ENCODE assay signal across 1 cellular context in the genomic region with DNA sequence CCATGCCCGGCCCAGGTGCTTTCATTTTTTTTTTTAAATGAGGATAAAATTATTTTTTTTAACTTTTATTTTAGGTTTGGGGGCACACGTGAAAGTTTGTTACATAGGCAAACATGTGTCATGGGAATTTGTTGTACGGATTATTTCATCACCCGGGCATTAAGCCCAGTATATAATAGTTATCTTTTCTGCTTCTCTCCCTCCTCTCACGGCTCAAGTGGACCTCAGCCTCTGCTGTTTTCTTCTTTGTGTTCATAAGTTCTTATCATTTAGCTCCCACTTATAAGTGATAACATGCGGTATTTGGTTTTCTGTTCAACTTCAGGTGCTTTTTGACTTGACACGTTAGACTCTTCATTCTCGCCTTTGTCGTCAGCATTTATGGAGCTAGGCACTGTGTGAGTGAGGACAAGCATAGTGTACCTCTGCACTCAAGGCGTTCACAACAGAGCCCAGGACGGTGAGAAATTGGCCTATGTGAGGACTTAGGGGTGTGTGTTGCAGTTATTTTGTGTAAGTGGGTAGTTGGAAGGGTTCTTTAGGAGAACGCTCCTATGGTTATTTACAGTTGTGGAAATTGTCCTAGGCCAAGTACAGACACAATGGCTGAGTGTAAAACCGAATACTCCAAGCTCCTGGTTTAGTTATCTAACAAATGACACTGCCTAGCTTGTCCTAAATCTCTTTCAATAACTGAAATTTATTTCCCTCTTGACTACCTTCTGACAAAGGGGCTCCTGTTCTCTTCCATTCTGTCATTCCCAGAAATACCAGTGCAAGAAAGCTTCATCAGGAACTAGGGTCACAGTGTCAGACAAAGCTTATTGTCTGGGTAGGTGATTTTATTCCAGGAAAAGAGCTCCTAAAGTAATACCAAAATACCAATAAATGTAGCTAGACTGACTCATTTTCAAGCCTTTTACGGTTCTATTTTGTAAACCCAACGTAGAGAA.
TF ChIP-seq lines count a peak whose summit lies in the region.

No MANE protein-coding gene starts in this region.

TF ChIP-seq in HCT116, 20 proteins besides CTCF, POLR2A, EP300 and RAD21:
- no peak for TF ChIP-seq YY1 (IDR thresholded peaks at IDR 0.05; ENCODE audit: extremely low read depth, insufficient replicate concordance, low read depth, low read length)
- TF ChIP-seq ZNF274 (IDR thresholded peaks at IDR 0.05; ENCODE audit: low read depth, low read length), result no peak
- TF ChIP-seq JUND (IDR thresholded peaks at IDR 0.05), result no peak
- no peak for TF ChIP-seq EGR1 (IDR thresholded peaks at IDR 0.05; ENCODE audit: low read depth)
- TF ChIP-seq POLR2AphosphoS5 (IDR thresholded peaks at IDR 0.05; ENCODE audit: low read depth, low read length), result no peak
- TF ChIP-seq, protein P1, sequence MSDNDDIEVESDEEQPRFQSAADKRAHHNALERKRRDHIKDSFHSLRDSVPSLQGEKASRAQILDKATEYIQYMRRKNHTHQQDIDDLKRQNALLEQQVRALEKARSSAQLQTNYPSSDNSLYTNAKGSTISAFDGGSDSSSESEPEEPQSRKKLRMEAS (IDR thresholded peaks at IDR 0.05), result no peak
- no peak for TF ChIP-seq CBX3 (IDR thresholded peaks at IDR 0.05; ENCODE audit: low read depth)
- no peak for TF ChIP-seq SIN3A (IDR thresholded peaks at IDR 0.05; ENCODE audit: low read depth)
- no peak for TF ChIP-seq FOSL1 (IDR thresholded peaks at IDR 0.05; ENCODE audit: low read depth)
- TF ChIP-seq ZFX (IDR thresholded peaks at IDR 0.05), result no peak
- no peak for TF ChIP-seq EZH2phosphoT487 (IDR thresholded peaks at IDR 0.05; ENCODE audit: borderline replicate concordance)
- TF ChIP-seq, protein P2, sequence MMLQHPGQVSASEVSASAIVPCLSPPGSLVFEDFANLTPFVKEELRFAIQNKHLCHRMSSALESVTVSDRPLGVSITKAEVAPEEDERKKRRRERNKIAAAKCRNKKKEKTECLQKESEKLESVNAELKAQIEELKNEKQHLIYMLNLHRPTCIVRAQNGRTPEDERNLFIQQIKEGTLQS (IDR thresholded peaks at IDR 0.05), result no peak
- TF ChIP-seq, protein P3, sequence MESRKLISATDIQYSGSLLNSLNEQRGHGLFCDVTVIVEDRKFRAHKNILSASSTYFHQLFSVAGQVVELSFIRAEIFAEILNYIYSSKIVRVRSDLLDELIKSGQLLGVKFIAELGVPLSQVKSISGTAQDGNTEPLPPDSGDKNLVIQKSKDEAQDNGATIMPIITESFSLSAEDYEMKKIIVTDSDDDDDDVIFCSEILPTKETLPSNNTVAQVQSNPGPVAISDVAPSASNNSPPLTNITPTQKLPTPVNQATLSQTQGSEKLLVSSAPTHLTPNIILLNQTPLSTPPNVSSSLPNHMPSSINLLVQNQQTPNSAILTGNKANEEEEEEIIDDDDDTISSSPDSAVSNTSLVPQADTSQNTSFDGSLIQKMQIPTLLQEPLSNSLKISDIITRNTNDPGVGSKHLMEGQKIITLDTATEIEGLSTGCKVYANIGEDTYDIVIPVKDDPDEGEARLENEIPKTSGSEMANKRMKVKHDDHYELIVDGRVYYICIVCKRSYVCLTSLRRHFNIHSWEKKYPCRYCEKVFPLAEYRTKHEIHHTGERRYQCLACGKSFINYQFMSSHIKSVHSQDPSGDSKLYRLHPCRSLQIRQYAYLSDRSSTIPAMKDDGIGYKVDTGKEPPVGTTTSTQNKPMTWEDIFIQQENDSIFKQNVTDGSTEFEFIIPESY (IDR thresholded peaks at IDR 0.05; ENCODE audit: extremely low read depth, insufficient replicate concordance, low read length), result no peak
